36 cellular contexts compared by ENCODE assay signal in genomic region chr5:173524136-173524535, GRCh38.
"Had no signal": no experiment of that assay in that cellular context is flagged by ENCODE, and none has a peak within 500 bp of the region (broad histone marks: within the 10 kb centered on the region; RNA-seq: fewer than 3 reads in every experiment).

No MANE protein-coding gene starts in this region.

- H3K9me3 Mint-ChIP-seq: activated CD4-positive, alpha-beta memory T cell treated with anti-CD3 and anti-CD28 coated beads, Interleukin-2, amount 10 ng/mL, durations not matched to agents 7 days and 5 days; activated naive CD4-positive, alpha-beta T cell treated with anti-CD3 and anti-CD28 coated beads for 36 hours; activated T-helper 17 cell treated with anti-CD3 and anti-CD28 coated beads, Interleukin-2, amount 50 U/mL, for 72 hours; central memory CD8-positive, alpha-beta T cell; T-helper 1 cell treated with Interleukin-12 subunit alpha and Interleukin-12 subunit beta and Interleukin-4 antibody, amounts not matched to agents 30 μg/mL and 1 μg/mL, for 36 hours; T-helper 2 cell treated with Interferon-gamma antibody and Interleukin-4, amounts not matched to agents 5 μg/mL and 100 μg/mL, for 36 hours had no signal

- H3K27ac ChIP-seq: adrenal gland, body of pancreas, brain microvascular endothelial cell, breast epithelium, VCaP had no signal

- H3K4me3 ChIP-seq: adrenal gland, body of pancreas, breast epithelium had no signal

- H3K4me3 Mint-ChIP-seq: activated B cell treated with CpG ODN at 0.5 μM for 24 hours; activated CD4-positive, alpha-beta memory T cell treated with anti-CD3 and anti-CD28 coated beads, Interleukin-2, amount 10 ng/mL, durations not matched to agents 7 days and 5 days; activated CD4-positive, alpha-beta T cell treated with anti-CD3 and anti-CD28 coated beads, Interleukin-2, amount 10 ng/mL, durations not matched to agents 24 days and 14 days; activated CD8-positive, alpha-beta memory T cell treated with anti-CD3 and anti-CD28 coated beads, Interleukin-2, amount 10 ng/mL, durations not matched to agents 7 days and 5 days; activated CD8-positive, alpha-beta T cell treated with anti-CD3 and anti-CD28 coated beads, Interleukin-2, amount 10 ng/mL, durations not matched to agents 7 days and 5 days; activated naive CD4-positive, alpha-beta T cell treated with anti-CD3 and anti-CD28 coated beads for 36 hours; activated naive CD8-positive, alpha-beta T cell treated with anti-CD3 and anti-CD28 coated beads for 36 hours; activated T-cell treated with anti-CD3 and anti-CD28 coated beads, Interleukin-2, amount 50 U/mL, for 24 hours; activated T-helper 17 cell treated with anti-CD3 and anti-CD28 coated beads, Interleukin-2, amount 50 U/mL, for 72 hours; central memory CD8-positive, alpha-beta T cell; T-helper 1 cell treated with Interleukin-12 subunit alpha and Interleukin-12 subunit beta and Interleukin-4 antibody, amounts not matched to agents 30 μg/mL and 1 μg/mL, for 36 hours; T-helper 2 cell treated with Interferon-gamma antibody and Interleukin-4, amounts not matched to agents 5 μg/mL and 100 μg/mL, for 36 hours had no signal

- H3K4me1 Mint-ChIP-seq: activated B cell treated with CpG ODN at 0.5 μM for 24 hours; activated CD4-positive, alpha-beta memory T cell treated with anti-CD3 and anti-CD28 coated beads, Interleukin-2, amount 10 ng/mL, durations not matched to agents 7 days and 5 days; activated CD4-positive, alpha-beta T cell treated with anti-CD3 and anti-CD28 coated beads, Interleukin-2, amount 10 ng/mL, durations not matched to agents 24 days and 14 days; activated CD8-positive, alpha-beta memory T cell treated with anti-CD3 and anti-CD28 coated beads, Interleukin-2, amount 10 ng/mL, durations not matched to agents 7 days and 5 days; activated naive CD8-positive, alpha-beta T cell treated with anti-CD3 and anti-CD28 coated beads for 36 hours; activated T-helper 17 cell treated with anti-CD3 and anti-CD28 coated beads, Interleukin-2, amount 50 U/mL, for 72 hours; central memory CD8-positive, alpha-beta T cell had no signal

- H3K9me3 ChIP-seq: body of pancreas, breast epithelium had no signal

- ATAC-seq: activated CD8-positive, alpha-beta memory T cell treated with anti-CD3 and anti-CD28 coated beads, Interleukin-2, amount 10 ng/mL, durations not matched to agents 7 days and 5 days; activated CD8-positive, alpha-beta T cell treated with anti-CD3 and anti-CD28 coated beads, Interleukin-2, amount 10 ng/mL, durations not matched to agents 7 days and 5 days; activated naive CD4-positive, alpha-beta T cell treated with anti-CD3 and anti-CD28 coated beads, Interleukin-2, amount 50 U/mL, for 72 hours; activated T-helper 17 cell treated with anti-CD3 and anti-CD28 coated beads, Interleukin-2, amount 50 U/mL, for 72 hours; body of pancreas had no signal

- H3K4me1 ChIP-seq: adrenal gland, body of pancreas, breast epithelium had no signal

- H3K27me3 ChIP-seq: body of pancreas, brain microvascular endothelial cell, breast epithelium had no signal

- H3K27ac Mint-ChIP-seq: activated B cell treated with CpG ODN at 0.5 μM for 24 hours; activated CD4-positive, alpha-beta memory T cell treated with anti-CD3 and anti-CD28 coated beads, Interleukin-2, amount 10 ng/mL, durations not matched to agents 7 days and 5 days; activated CD4-positive, alpha-beta T cell treated with anti-CD3 and anti-CD28 coated beads, Interleukin-2, amount 10 ng/mL, durations not matched to agents 24 days and 14 days; activated CD8-positive, alpha-beta memory T cell treated with anti-CD3 and anti-CD28 coated beads, Interleukin-2, amount 10 ng/mL, durations not matched to agents 7 days and 5 days; activated CD8-positive, alpha-beta T cell treated with anti-CD3 and anti-CD28 coated beads, Interleukin-2, amount 10 ng/mL, durations not matched to agents 7 days and 5 days; activated naive CD4-positive, alpha-beta T cell treated with anti-CD3 and anti-CD28 coated beads for 36 hours; activated naive CD4-positive, alpha-beta T cell treated with anti-CD3 and anti-CD28 coated beads, Interleukin-2, amount 50 U/mL, for 72 hours; activated naive CD8-positive, alpha-beta T cell treated with anti-CD3 and anti-CD28 coated beads for 36 hours; activated T-cell treated with anti-CD3 and anti-CD28 coated beads, Interleukin-2, amount 50 U/mL, for 24 hours; activated T-helper 17 cell treated with anti-CD3 and anti-CD28 coated beads, Interleukin-2, amount 50 U/mL, for 72 hours; T-helper 1 cell treated with Interleukin-12 subunit alpha and Interleukin-12 subunit beta and Interleukin-4 antibody, amounts not matched to agents 30 μg/mL and 1 μg/mL, for 36 hours; T-helper 2 cell treated with Interferon-gamma antibody and Interleukin-4, amounts not matched to agents 5 μg/mL and 100 μg/mL, for 36 hours had no signal

- DNase-seq: activated B cell treated with CpG ODN at 0.5 μM for 24 hours; activated CD4-positive, alpha-beta memory T cell treated with anti-CD3 and anti-CD28 coated beads, Interleukin-2, amount 10 ng/mL, durations not matched to agents 7 days and 5 days; activated CD4-positive, alpha-beta T cell treated with anti-CD3 and anti-CD28 coated beads for 4 hours; activated CD4-positive, alpha-beta T cell treated with anti-CD3 and anti-CD28 coated beads, Interleukin-2, amount 10 ng/mL, durations not matched to agents 24 days and 14 days; activated CD4-positive, alpha-beta T cell treated with anti-CD3 and anti-CD28 coated beads, Interleukin-2, amount 50 U/mL, for 1 hour; activated CD4-positive, alpha-beta T cell treated with anti-CD3 and anti-CD28 coated beads, Interleukin-2, amount 50 U/mL, for 4 hours; activated CD4-positive, CD25-positive, alpha-beta regulatory T cell treated with anti-CD3 and anti-CD28 coated beads, Interleukin-2, amount 50 U/mL, for 72 hours; activated CD8-positive, alpha-beta memory T cell treated with anti-CD3 and anti-CD28 coated beads for 24 hours; activated CD8-positive, alpha-beta memory T cell treated with anti-CD3 and anti-CD28 coated beads, Interleukin-2, amount 10 ng/mL, durations not matched to agents 7 days and 5 days; activated CD8-positive, alpha-beta memory T cell treated with anti-CD3 and anti-CD28 coated beads, Interleukin-2, amount 50 U/mL, for 48 hours; activated CD8-positive, alpha-beta T cell treated with anti-CD3 and anti-CD28 coated beads, Interleukin-2, amount 10 ng/mL, durations not matched to agents 7 days and 5 days; activated effector memory CD4-positive, alpha-beta T cell treated with anti-CD3 and anti-CD28 coated beads, Interleukin-2, amount 50 U/mL, for 16 hours; activated gamma-delta T cell treated with Interleukin-2 at 50 U/mL for 16 hours; activated naive CD4-positive, alpha-beta T cell; activated naive CD4-positive, alpha-beta T cell treated with anti-CD3 and anti-CD28 coated beads for 36 hours; activated naive CD4-positive, alpha-beta T cell treated with anti-CD3 and anti-CD28 coated beads, Interleukin-2, amount 50 U/mL, for 16 hours; activated naive CD8-positive, alpha-beta T cell treated with anti-CD3 and anti-CD28 coated beads for 36 hours; activated T-cell treated with anti-CD3 and anti-CD28 coated beads, Interleukin-2, amount 50 U/mL, for 24 hours; activated T-cell treated with anti-CD3 and anti-CD28 coated beads, Interleukin-2, amount 50 U/mL, for 48 hours; adrenal gland; amniotic stem cell; aorta; body of pancreas; brain microvascular endothelial cell; caudate nucleus; cerebellar nuclear complex; T-helper 1 cell; T-helper 2 cell; T-helper 9 cell had no signal

- H3K36me3 Mint-ChIP-seq: activated CD8-positive, alpha-beta memory T cell treated with anti-CD3 and anti-CD28 coated beads, Interleukin-2, amount 10 ng/mL, durations not matched to agents 7 days and 5 days; activated naive CD4-positive, alpha-beta T cell treated with anti-CD3 and anti-CD28 coated beads, Interleukin-2, amount 50 U/mL, for 72 hours; activated naive CD8-positive, alpha-beta T cell treated with anti-CD3 and anti-CD28 coated beads for 36 hours had no signal

- H3K36me3 ChIP-seq: adrenal gland, brain microvascular endothelial cell, breast epithelium had no signal
